In the genomic region with DNA sequence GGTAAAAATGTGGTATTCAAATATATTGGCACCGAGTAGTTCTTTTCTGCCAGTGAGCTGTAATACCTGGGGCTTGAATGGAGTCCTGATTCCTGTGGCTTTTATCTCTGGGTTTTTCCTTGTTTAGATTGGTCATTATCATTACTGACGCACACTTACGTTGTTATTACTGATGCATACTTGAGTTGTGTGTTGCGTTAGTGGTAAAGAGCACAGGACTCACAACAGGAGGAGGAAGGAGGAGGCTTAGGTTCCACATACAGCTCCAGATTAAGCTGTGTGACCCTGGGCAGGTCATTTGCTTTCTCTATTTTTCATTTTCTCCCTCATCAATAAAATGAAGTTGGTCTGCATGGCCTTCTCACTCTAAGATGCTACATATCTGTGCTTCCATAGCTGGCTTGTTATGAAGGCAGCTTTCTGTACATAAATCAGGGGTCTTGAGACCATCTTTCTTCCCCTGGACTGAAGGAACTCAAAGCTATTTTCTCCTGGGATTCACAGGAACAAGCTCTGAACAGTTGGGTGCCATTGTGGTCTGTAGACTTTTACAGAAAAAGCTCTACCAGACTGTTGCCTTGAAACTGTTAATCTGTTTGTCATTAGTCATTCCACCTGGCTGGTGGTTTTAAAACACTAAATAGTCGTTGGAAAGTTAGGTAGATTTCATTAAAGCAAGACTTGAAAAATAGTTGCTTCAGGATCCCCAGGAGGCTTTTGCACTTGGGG, we compare ENCODE assay signal across 12 cellular contexts. TPM values are rescaled to one million over a fixed set of nuclear protein-coding genes. Genes with fewer than 3 reads are reported as not detected.
A peak's percentile ranks its signal among the peaks of the same experiment; 100 is the strongest.
DNase-seq lines count a peak whose midpoint lies in the region; ATAC-seq, FAIRE-seq and TF ChIP-seq lines count a peak whose summit lies in the region.
"Had no signal": no experiment of that assay in that cellular context is flagged by ENCODE, and none has a peak within 500 bp of the region (broad histone marks: within the 10 kb centered on the region; RNA-seq: fewer than 3 reads in every experiment).

No MANE protein-coding gene starts in this region.

- no peaks in the 10 kb centered on the region for H3K9me2 ChIP-seq in SK-N-SH

- H2AFZ ChIP-seq in SK-N-SH (ENCODE audit: low read depth): no peak overlapping the region
- no peak overlapping the region for H2AFZ ChIP-seq in HepG2 (ENCODE audit: low read length)

- H3K4me2 ChIP-seq in SK-N-SH (peak overlapping the region; percentile 88), HepG2 (ENCODE audit: low read depth, low read length) (peak overlapping the region; percentile 96)

- 74% methylated on average over 5 of the region's 5 CpGs for WGBS in SK-N-SH (ENCODE audit: low lambda C conversion rate)
- 74% methylated on average over 5 of the region's 5 CpGs for WGBS in HepG2 (ENCODE audit: low lambda C conversion rate)
- 36 to 48% methylated on average over 5 of the region's 5 CpGs for WGBS in upper lobe of left lung, 2 donors

- H3K27ac ChIP-seq in SK-N-SH (ENCODE audit: low read depth in 2 of 2, low read length in 1 of 2): no peak overlapping the region; a peak in 1 of 4 replicates
- H3K27ac ChIP-seq in HepG2 (ENCODE audit: extremely low read length, insufficient read depth, low read length): peak overlapping the region; percentile 35
- H3K27ac ChIP-seq in upper lobe of left lung: peak overlapping the region; percentile 5 to 47 (median 44)

- H3K4me3 ChIP-seq in SK-N-SH (ENCODE audit: low read depth in 2 of 2, low read length in 1 of 2): no peak overlapping the region
- H3K4me3 ChIP-seq in HepG2 (replicated peaks in 1 of 3; ENCODE audit: insufficient read depth in 1 of 3, low read depth in 2 of 3, low read length in 3 of 3): peak overlapping the region in 1 of 3 experiments; percentile 5; a peak in 2 of 6 replicates
- H3K4me3 ChIP-seq in upper lobe of left lung: peak overlapping the region in 1 of 4 donors; percentile 95
- no peak overlapping the region for H3K4me3 ChIP-seq in H7 (ENCODE audit: insufficient read depth, low read depth, low read length)

- TF ChIP-seq EP300 in SK-N-SH (IDR thresholded peaks at IDR 0.05; ENCODE audit: borderline replicate concordance in 1 of 2, low read depth in 1 of 2, low read length in 1 of 2) (no peak), HepG2 (IDR thresholded peaks at IDR 0.05; ENCODE audit: low read depth in 2 of 2, low read length in 2 of 2) (no peak), HepG2 (CRISPR knock-in tag; IDR thresholded peaks at IDR 0.05; ENCODE audit: borderline replicate concordance) (no peak), upper lobe of left lung (IDR thresholded peaks at IDR 0.05) (no peak)

- no TSS peak for BruUV-seq in HepG2 (replicated peaks; lab: Mats Ljungman, UMichigan)

- intact Hi-C loops in HepG2 (cut with micrococcal nuclease; ENCODE audit: unreplicated experiment): no loop called here

- no peak for TF ChIP-seq POLR2A in HepG2 (IDR thresholded peaks at IDR 0.05; ENCODE audit: insufficient read depth in 1 of 2, low read depth in 2 of 2, low read length in 2 of 2)
- TF ChIP-seq POLR2A in upper lobe of left lung (IDR thresholded peaks at IDR 0.05): no peak

- DNase-seq in SK-N-SH (no peak), astrocyte of the hippocampus (ENCODE audit: low read depth, low spot score) (peak; percentile 75), HepG2 (ENCODE audit: low spot score) (no peak), upper lobe of left lung (no peak), H7 (no peak), SK-N-DZ (ENCODE audit: low spot score) (no peak)
- DNase-seq: activated CD8-positive, alpha-beta memory T cell treated with anti-CD3 and anti-CD28 coated beads, Interleukin-2, amount 50 U/mL, for 4 hours; NCI-H1930; SW 1271 had no signal

- no peak for ATAC-seq in SK-N-SH treated with all-trans-retinoic acid at 6 μM for 48 hours
- no peak for ATAC-seq in HepG2
- no peak for ATAC-seq in upper lobe of left lung (ENCODE audit: low FRiP score in 2 of 2)
- ATAC-seq in GM18519 (IDR thresholded peaks at IDR 0.05; ENCODE audit: low FRiP score, unreplicated experiment): no peak

- TF ChIP-seq CTCF in SK-N-SH (IDR thresholded peaks at IDR 0.05): no peak
- TF ChIP-seq CTCF in HepG2 (CRISPR knock-in tag; IDR thresholded peaks at IDR 0.05): no peak
- TF ChIP-seq CTCF in upper lobe of left lung (IDR thresholded peaks at IDR 0.05): no peak

- TF ChIP-seq RAD21 in SK-N-SH (IDR thresholded peaks at IDR 0.05; ENCODE audit: low read length): no peak
- no peak for TF ChIP-seq RAD21 in HepG2 (CRISPR knock-in tag; IDR thresholded peaks at IDR 0.05)

- H3K9ac ChIP-seq in SK-N-SH (no peak overlapping the region), HepG2 (ENCODE audit: insufficient read depth, low read depth, low read length) (peak overlapping the region; percentile 24; the same call in 1 of the 2 replicates)

- CTCF ChIA-PET in SK-N-SH (lab: Yijun Ruan, JAX) (interaction anchor here (0.9 to 4.9 kb wide), 6 partner anchors 9 to 91 kb away, joined by 3 to 32 read pairs (median 4); partner anchors contain the start of gene PIGV), HepG2 (lab: Yijun Ruan, JAX; ENCODE audit: low intra/inter-chr PET ratio, low total read pairs) (no interaction called here)

- in situ Hi-C loops in HepG2 (cut with HindIII; ENCODE audit: extremely low pct_ligation_motif_present, low pct_unique_long_range_greater_than_20kb): no loop called here

- H3K4me1 ChIP-seq in SK-N-SH (ENCODE audit: control insufficient read depth in 1 of 2, insufficient read depth in 2 of 2, low read depth in 1 of 2, low read length in 1 of 2) (peaks cover 35 to 62% of the 10 kb centered on the region in 2 experiments; a peak in 3 of 4 replicates), HepG2 (ENCODE audit: insufficient read depth, low read length) (peaks cover 82% of the 10 kb centered on the region), upper lobe of left lung (peaks cover 77 to 82% (median 80%) of the 10 kb centered on the region in 4 donors)

- H3K79me2 ChIP-seq in SK-N-SH (ENCODE audit: insufficient read depth) (peaks cover 97% of the 10 kb centered on the region), HepG2 (ENCODE audit: insufficient read depth, low read length) (peaks cover 97% of the 10 kb centered on the region)

- H3K9me3 ChIP-seq in SK-N-SH (no peaks in the 10 kb centered on the region), HepG2 (ENCODE audit: low read length) (no peaks in the 10 kb centered on the region), upper lobe of left lung (no peaks in the 10 kb centered on the region)

- H4K20me1 ChIP-seq in SK-N-SH (ENCODE audit: insufficient read depth) (peaks cover 90% of the 10 kb centered on the region), HepG2 (ENCODE audit: insufficient read depth, low read length) (peaks cover 56% of the 10 kb centered on the region)

- H3K36me3 ChIP-seq in SK-N-SH (replicated peaks in 1 of 2; ENCODE audit: control insufficient read depth in 1 of 2, insufficient read depth in 2 of 2, low read length in 1 of 2) (peaks cover 0 to 12% of the 10 kb centered on the region in 2 experiments), HepG2 (replicated peaks in 1 of 2; ENCODE audit: control insufficient read depth in 1 of 2, insufficient read depth in 2 of 2, low read length in 2 of 2) (0 out of 5 replicates have a peak, but pooled peaks cover 0 to 10% of the 10 kb centered on the region in 2 experiments), upper lobe of left lung (no peaks in the 10 kb centered on the region), H7 (replicated peaks; ENCODE audit: control insufficient read depth, insufficient read depth, low read length) (no peaks in the 10 kb centered on the region)

- H3K27me3 ChIP-seq in SK-N-SH (ENCODE audit: insufficient read depth) (no peaks in the 10 kb centered on the region), HepG2 (ENCODE audit: control insufficient read depth in 1 of 2, insufficient read depth in 2 of 2, low read length in 2 of 2) (no peaks in the 10 kb centered on the region), upper lobe of left lung (no peaks in the 10 kb centered on the region), H7 (ENCODE audit: control insufficient read depth, insufficient read depth, low read length) (no peaks in the 10 kb centered on the region)

- POLR2A ChIA-PET in SK-N-SH (lab: Yijun Ruan, JAX) (interaction anchor here (0.6 to 1.8 kb wide), 4 partner anchors 47 to 86 kb away, joined by 3 to 6 read pairs (median 4); partner anchors contain the start of gene PIGV), HepG2 (lab: Yijun Ruan, JAX) (interaction anchor here (0.6 to 6.5 kb wide), 4 partner anchors 9 to 120 kb away, joined by 3 to 80 read pairs (median 24); partner anchors contain the start of gene PIGV)

- peaks cover 26% of the 10 kb centered on the region for H3F3A ChIP-seq in SK-N-SH (replicated peaks; ENCODE audit: insufficient read depth)

- FAIRE-seq in HepG2 (lab: Jason Lieb, UNC): no peak
- FAIRE-seq: A204.1 had no signal

RNA-seq across cellular contexts. Expression of gene ARID1A, which starts 5.6 kb away (rescaled TPM):
- polyA plus RNA-seq in SK-N-SH (2012; rRNA removed) (14.2 and 26.5 TPM in 2 replicates), HepG2 (2011; rRNA removed) (12.3 and 15.9 TPM in 2 replicates)
- 15.6 and 20.3 TPM in 2 replicates for polyA plus RNA-seq in SK-N-SH (2012; cell fraction: cytosol; rRNA removed)
- 58.2 and 65.9 TPM in 2 replicates for polyA plus RNA-seq in SK-N-SH (2012; cell fraction: nucleus; rRNA removed)
- total RNA-seq in HepG2 (2016; rRNA removed; fragmentation: Illumina TruSeq; extraction: Trizol) (11.9 and 18.4 TPM in 2 replicates), upper lobe of left lung (100 to 1,000 TPM in 1 of 6 donors, 10 to 100 TPM in 5; 61.3 to 102 (median 70.5) TPM)
- total RNA-seq in HepG2 (2016; cell fraction: cytosol; rRNA removed; fragmentation: Illumina TruSeq; extraction: Trizol; ENCODE audit: low read depth): 4.1 and 5.0 TPM in 2 replicates
- total RNA-seq in HepG2 (2016; cell fraction: insoluble cytoplasmic fraction; rRNA removed; fragmentation: Illumina TruSeq; extraction: Trizol): 10.4 and 13.8 TPM in 2 replicates
- 10.6 and 11.3 TPM in 2 replicates for total RNA-seq in HepG2 (2016; cell fraction: membrane; rRNA removed; fragmentation: Illumina TruSeq; extraction: Trizol)
- 20.9 and 30.6 TPM in 2 replicates for total RNA-seq in HepG2 (2016; cell fraction: nucleus; rRNA removed; fragmentation: Illumina TruSeq; extraction: Trizol)
- 6.7 and 7.1 TPM in 2 replicates for polyA plus RNA-seq in HepG2 (2011; cell fraction: cytosol; rRNA removed)
- polyA plus RNA-seq in HepG2 (2011; cell fraction: nucleus; rRNA removed): 34.6 and 44.4 TPM in 2 replicates
- polyA plus RNA-seq in HepG2 (2012): 22.4 and 26.3 TPM in 2 replicates
- polyA plus RNA-seq in HepG2 (2016; cell fraction: cytosol; fragmentation: Illumina TruSeq; extraction: Trizol; ENCODE audit: low read depth): 0.76 and 0.82 TPM in 2 replicates
- polyA plus RNA-seq in HepG2 (2016; cell fraction: insoluble cytoplasmic fraction; fragmentation: Illumina TruSeq; extraction: Trizol; ENCODE audit: low read depth): 19.7 and 29.5 TPM in 2 replicates
- polyA plus RNA-seq in HepG2 (2016; cell fraction: membrane; fragmentation: Illumina TruSeq; extraction: Trizol; ENCODE audit: low read depth): 1.7 and 2.3 TPM in 2 replicates
- polyA plus RNA-seq in HepG2 (2016; cell fraction: nucleus; fragmentation: Illumina TruSeq; extraction: Trizol; ENCODE audit: insufficient read depth, low read depth): 63.3 and 66.4 TPM in 2 replicates
- polyA minus RNA-seq in HepG2 (2011; rRNA and poly(A)+ RNA removed; ENCODE audit: low replicate concordance): 17.9 and 25.6 TPM in 2 replicates
- 22.4 and 28.0 TPM in 2 replicates for polyA minus RNA-seq in HepG2 (2011; cell fraction: cytosol; rRNA and poly(A)+ RNA removed)
- polyA minus RNA-seq in HepG2 (2011; cell fraction: nucleus; rRNA and poly(A)+ RNA removed): 25.2 and 31.6 TPM in 2 replicates
- 45.5 and 59.5 TPM in 2 replicates for total RNA-seq in H7 (2014; rRNA removed; shearing (Covaris generic))
- 28.8 and 29.1 TPM in 2 replicates for polyA plus RNA-seq in SK-N-DZ (2014; cell fraction: cytosol; rRNA removed)
- 14.1 and 24.3 TPM in 2 replicates for polyA plus RNA-seq in SK-N-DZ (2014; cell fraction: nucleus; rRNA removed)

Comparison
In these comparisons a context has a peak if more than half of its experiments do, and no peak if none do; other contexts are left out.
1. H3K27ac ChIP-seq: peak in HepG2 (single experiment) and upper lobe of left lung (4 of 4); none in SK-N-SH (0 of 2).